ENCODE assay signal across 25 cellular contexts in the genomic region with DNA sequence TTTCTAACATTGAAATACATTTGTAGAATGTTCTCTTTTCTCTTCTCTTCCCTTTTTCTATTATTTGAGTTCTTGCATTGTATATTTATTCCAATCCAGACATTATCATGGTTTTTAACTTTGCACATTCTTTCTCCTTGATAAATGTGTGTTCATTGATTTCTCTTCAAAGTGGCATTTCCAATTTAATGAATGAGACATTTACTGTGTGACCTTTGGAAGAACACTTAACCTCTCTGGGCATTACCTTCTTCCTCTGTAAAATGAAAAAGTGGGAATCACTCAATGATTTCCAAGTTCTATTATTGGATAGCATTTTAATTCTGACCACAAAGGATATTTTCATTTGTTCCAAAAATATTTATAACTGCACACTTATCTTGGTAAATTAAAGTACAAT.
A peak's percentile ranks its signal among the peaks of the same experiment; 100 is the strongest.
DNase-seq lines count a peak whose midpoint lies in the region; ATAC-seq, FAIRE-seq and TF ChIP-seq lines count a peak whose summit lies in the region.
"Had no signal": no experiment of that assay in that cellular context is flagged by ENCODE, and none has a peak within 500 bp of the region (broad histone marks: within the 10 kb centered on the region; RNA-seq: fewer than 3 reads in every experiment).

No MANE protein-coding gene starts in this region.

- H3K36me3 Mint-ChIP-seq in nephron (ENCODE audit: low read depth) = no peaks in the 10 kb centered on the region
- H3K36me3 Mint-ChIP-seq: CD8-positive, alpha-beta T cell had no signal

- no peak for TF ChIP-seq CTCF in HepG2 (CRISPR knock-in tag; IDR thresholded peaks at IDR 0.05)
- TF ChIP-seq CTCF in right lobe of liver (IDR thresholded peaks at IDR 0.05) = no peak
- TF ChIP-seq CTCF in nephron (IDR thresholded peaks at IDR 0.05; ENCODE audit: unreplicated experiment in 3 of 3) = no peak

- H3K9ac ChIP-seq in HepG2 (ENCODE audit: insufficient read depth, low read depth, low read length) = no peak overlapping the region
- H3K9ac ChIP-seq: BLaER1 treated with 17β-estradiol and CSF1 and Interleukin-3, amounts not matched to agents 10 nM and 100 nM had no signal

- intact Hi-C loops in HepG2 (cut with micrococcal nuclease; ENCODE audit: unreplicated experiment) = loop anchor here (5.0 to 10.0 kb wide), 3 partner anchors 100 to 222 kb away; no protein-coding TSS in a partner anchor
- intact Hi-C loops in right lobe of liver (cut with DNase I) = no loop called here

- ATAC-seq in HepG2 (no peak), right lobe of liver (no peak)
- ATAC-seq: A549; CD8-positive, alpha-beta T cell; GM12878 had no signal

- POLR2A ChIA-PET in HepG2 (lab: Yijun Ruan, JAX) = interaction anchor here (1.0 kb wide), 1 partner anchor 174 kb away, joined by 3 read pairs; no protein-coding TSS in a partner anchor

- H3K9me3 ChIP-seq in HepG2 (ENCODE audit: low read length) (no peaks in the 10 kb centered on the region), right lobe of liver (no peaks in the 10 kb centered on the region)
- H3K9me3 ChIP-seq: A549; BLaER1 treated with 17β-estradiol and CSF1 and Interleukin-3, amounts not matched to agents 10 nM and 100 nM; Caco-2 had no signal

- peaks cover 67% of the 10 kb centered on the region for H3K4me1 ChIP-seq in HepG2 (ENCODE audit: insufficient read depth, low read length)
- H3K4me1 ChIP-seq in right lobe of liver = peaks cover 0 to 19% (median 8%) of the 10 kb centered on the region in 4 donors
- H3K4me1 ChIP-seq: A549 had no signal

- H3K4me2 ChIP-seq in HepG2 (ENCODE audit: low read depth, low read length) = 0 out of 2 replicates have a peak overlapping the region, but pooled peaks have one; percentile 52
- H3K4me2 ChIP-seq: A549; BLaER1 treated with 17β-estradiol and CSF1 and Interleukin-3, amounts not matched to agents 10 nM and 100 nM had no signal

- no peak overlapping the region for H3K4me3 Mint-ChIP-seq in nephron
- H3K4me3 Mint-ChIP-seq: B cell; CD4-positive, alpha-beta T cell; CD8-positive, alpha-beta T cell had no signal

- peaks cover 26% of the 10 kb centered on the region for H3K4me1 Mint-ChIP-seq in nephron
- H3K4me1 Mint-ChIP-seq: B cell had no signal

- no peaks in the 10 kb centered on the region for H3K79me2 ChIP-seq in HepG2 (ENCODE audit: insufficient read depth, low read length)

- H3K36me3 ChIP-seq in HepG2 (replicated peaks in 1 of 2; ENCODE audit: control insufficient read depth in 1 of 2, insufficient read depth in 2 of 2, low read length in 2 of 2) (no peaks in the 10 kb centered on the region), right lobe of liver (no peaks in the 10 kb centered on the region)
- H3K36me3 ChIP-seq: BLaER1 treated with 17β-estradiol and CSF1 and Interleukin-3, amounts not matched to agents 10 nM and 100 nM had no signal

- H3K27me3 ChIP-seq in HepG2 (ENCODE audit: control insufficient read depth in 1 of 2, insufficient read depth in 2 of 2, low read length in 2 of 2) (no peaks in the 10 kb centered on the region), right lobe of liver (no peaks in the 10 kb centered on the region)
- H3K27me3 ChIP-seq: BLaER1 treated with 17β-estradiol and CSF1 and Interleukin-3, amounts not matched to agents 10 nM and 100 nM had no signal

- in situ Hi-C loops in HepG2 (cut with HindIII; ENCODE audit: extremely low pct_ligation_motif_present, low pct_unique_long_range_greater_than_20kb) = loop anchor here (10.0 kb wide), 2 partner anchors 102 to 172 kb away; no protein-coding TSS in a partner anchor

- peak overlapping the region in 2 of 3 experiments; percentile 29 to 97 for H3K27ac Mint-ChIP-seq in nephron
- H3K27ac Mint-ChIP-seq: B cell; CD4-positive, alpha-beta T cell; CD8-positive, alpha-beta T cell had no signal

- CTCF ChIA-PET in HepG2 (lab: Yijun Ruan, JAX; ENCODE audit: low intra/inter-chr PET ratio, low total read pairs) = no interaction called here

- H4K20me1 ChIP-seq in HepG2 (ENCODE audit: insufficient read depth, low read length) = no peaks in the 10 kb centered on the region
- H4K20me1 ChIP-seq: BLaER1 treated with 17β-estradiol and CSF1 and Interleukin-3, amounts not matched to agents 10 nM and 100 nM had no signal

- no peak for DNase-seq in HepG2 (ENCODE audit: low spot score)
- no peak for DNase-seq in right lobe of liver
- no peak for DNase-seq in GM19238 (ENCODE audit: insufficient read length, low spot score)
- no peak for DNase-seq in glomerular visceral epithelial cell (ENCODE audit: extremely low spot score)
- DNase-seq: AML-193; Caco-2; CD4-positive, alpha-beta T cell; CD8-positive, alpha-beta T cell; DMS 273 treated with DMSO at 0.1 percent for 48 hours; DMS153; DMS53; DMS79; DND-41; EL; GDM1 had no signal

- no peak for FAIRE-seq in HepG2 (lab: Jason Lieb, UNC)
- FAIRE-seq: A549, GM12878, GM12892, GM18507, GM19239 had no signal

- no peaks in the 10 kb centered on the region for H3K27me3 Mint-ChIP-seq in nephron (ENCODE audit: low read depth)
- H3K27me3 Mint-ChIP-seq: B cell; CD4-positive, alpha-beta T cell had no signal

- BruUV-seq in HepG2 (replicated peaks; lab: Mats Ljungman, UMichigan) = no TSS peak

- no peak for TF ChIP-seq EP300 in HepG2 (IDR thresholded peaks at IDR 0.05; ENCODE audit: low read depth in 2 of 2, low read length in 2 of 2)
- no peak for TF ChIP-seq EP300 in HepG2 (CRISPR knock-in tag; IDR thresholded peaks at IDR 0.05; ENCODE audit: borderline replicate concordance)

- no peak overlapping the region for H2AFZ ChIP-seq in HepG2 (ENCODE audit: low read length)

- H3K4me3 ChIP-seq in HepG2 (replicated peaks in 1 of 3; ENCODE audit: insufficient read depth in 1 of 3, low read depth in 2 of 3, low read length in 3 of 3) = peak overlapping the region in 1 of 3 experiments; percentile 29; a peak in 1 of 6 replicates
- no peak overlapping the region for H3K4me3 ChIP-seq in right lobe of liver
- H3K4me3 ChIP-seq: A549; BLaER1 treated with 17β-estradiol and CSF1 and Interleukin-3, amounts not matched to agents 10 nM and 100 nM; GM12878 had no signal

- TF ChIP-seq POLR2A in HepG2 (IDR thresholded peaks at IDR 0.05; ENCODE audit: insufficient read depth in 1 of 2, low read depth in 2 of 2, low read length in 2 of 2) (no peak), right lobe of liver (IDR thresholded peaks at IDR 0.05) (no peak)

- no peak for TF ChIP-seq RAD21 in HepG2 (CRISPR knock-in tag; IDR thresholded peaks at IDR 0.05)

- no peaks in the 10 kb centered on the region for H3K9me3 Mint-ChIP-seq in nephron
- H3K9me3 Mint-ChIP-seq: CD4-positive, alpha-beta T cell; CD8-positive, alpha-beta T cell had no signal

- peak overlapping the region; percentile 50 for H3K27ac ChIP-seq in HepG2 (ENCODE audit: extremely low read length, insufficient read depth, low read length)
- no peak overlapping the region for H3K27ac ChIP-seq in right lobe of liver
- H3K27ac ChIP-seq: 22Rv1; A549; BLaER1 treated with 17β-estradiol and CSF1 and Interleukin-3, amounts not matched to agents 10 nM and 100 nM; C4-2B had no signal

TF ChIP-seq in HepG2, 621 proteins besides CTCF, POLR2A, EP300 and RAD21:
- TF ChIP-seq, protein P1, sequence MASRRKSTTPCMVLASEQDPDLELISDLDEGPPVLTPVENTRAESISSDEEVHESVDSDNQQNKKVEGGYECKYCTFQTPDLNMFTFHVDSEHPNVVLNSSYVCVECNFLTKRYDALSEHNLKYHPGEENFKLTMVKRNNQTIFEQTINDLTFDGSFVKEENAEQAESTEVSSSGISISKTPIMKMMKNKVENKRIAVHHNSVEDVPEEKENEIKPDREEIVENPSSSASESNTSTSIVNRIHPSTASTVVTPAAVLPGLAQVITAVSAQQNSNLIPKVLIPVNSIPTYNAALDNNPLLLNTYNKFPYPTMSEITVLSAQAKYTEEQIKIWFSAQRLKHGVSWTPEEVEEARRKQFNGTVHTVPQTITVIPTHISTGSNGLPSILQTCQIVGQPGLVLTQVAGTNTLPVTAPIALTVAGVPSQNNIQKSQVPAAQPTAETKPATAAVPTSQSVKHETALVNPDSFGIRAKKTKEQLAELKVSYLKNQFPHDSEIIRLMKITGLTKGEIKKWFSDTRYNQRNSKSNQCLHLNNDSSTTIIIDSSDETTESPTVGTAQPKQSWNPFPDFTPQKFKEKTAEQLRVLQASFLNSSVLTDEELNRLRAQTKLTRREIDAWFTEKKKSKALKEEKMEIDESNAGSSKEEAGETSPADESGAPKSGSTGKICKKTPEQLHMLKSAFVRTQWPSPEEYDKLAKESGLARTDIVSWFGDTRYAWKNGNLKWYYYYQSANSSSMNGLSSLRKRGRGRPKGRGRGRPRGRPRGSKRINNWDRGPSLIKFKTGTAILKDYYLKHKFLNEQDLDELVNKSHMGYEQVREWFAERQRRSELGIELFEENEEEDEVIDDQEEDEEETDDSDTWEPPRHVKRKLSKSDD (CRISPR knock-in tag; IDR thresholded peaks at IDR 0.05; ENCODE audit: low read depth) = no peak
- TF ChIP-seq ZFP36 (IDR thresholded peaks at IDR 0.05; ENCODE audit: borderline replicate concordance, low read depth, low read length, partially characterized antibody) (peak; percentile 22), RCOR2 (CRISPR knock-in tag; IDR thresholded peaks at IDR 0.05) (peak; percentile 48; the same call in 1 of the 2 replicates), SMARCC2 (IDR thresholded peaks at IDR 0.05) (no peak), ZSCAN21 (CRISPR knock-in tag; IDR thresholded peaks at IDR 0.05; ENCODE audit: borderline replicate concordance) (no peak), ZNF3 (CRISPR knock-in tag; IDR thresholded peaks at IDR 0.05) (peak; percentile 87), CEBPG (CRISPR knock-in tag; IDR thresholded peaks at IDR 0.05) (no peak), KDM1A (CRISPR knock-in tag; IDR thresholded peaks at IDR 0.05) (peak; percentile 76; the same call in 1 of the 2 replicates), ZMYM3 (CRISPR knock-in tag; IDR thresholded peaks at IDR 0.05) (no peak), ZNF768 (CRISPR knock-in tag; IDR thresholded peaks at IDR 0.05) (peak; percentile 92; the same call in 1 of the 2 replicates)
TF ChIP-seq in HepG2: peak in this region for 5.
